In genomic region chr10:73471226-73471625, GRCh38 we compare ENCODE assay signal across 23 cellular contexts.
"Had no signal": no experiment of that assay in that cellular context is flagged by ENCODE, and none has a peak within 500 bp of the region (broad histone marks: within the 10 kb centered on the region; RNA-seq: fewer than 3 reads in every experiment).

No MANE protein-coding gene starts in this region.

- ATAC-seq: foreskin keratinocyte; left lung; lower lobe of right lung; natural killer cell treated with Interleukin-12 subunit alpha and Interleukin-12 subunit beta and Interleukin-15 and Interleukin-18, amount 100 ng/mL, for 72 hours; pancreas; stimulated activated memory B cell treated with anti-CD40 and anti-IgM and Interleukin-4, amounts not matched to agents 10 μg/mL and 1 μg/mL and 100 μg/mL, for 72 hours; stimulated activated naive CD8-positive, alpha-beta T cell treated with anti-CD3 and anti-CD28 coated beads, Interleukin-15, Interleukin-2, amounts not matched to agents 100 U/mL and 50 U/mL, for 24 hours had no signal

- DNase-seq: colonic mucosa; effector CD8-positive, alpha-beta T cell; endodermal cell; foreskin keratinocyte; glutamatergic neuron; kidney; left lung; lower lobe of right lung; naive B cell; pancreas; sigmoid colon; spleen; stimulated activated CD4-positive, alpha-beta T cell treated with anti-CD3 and anti-CD28 coated beads, Interleukin-4, amount 100 ng/mL, for 4 hours; stimulated activated naive CD8-positive, alpha-beta T cell treated with anti-CD3 and anti-CD28 coated beads, Interleukin-15, Interleukin-2, amounts not matched to agents 100 U/mL and 50 U/mL, for 24 hours; substantia nigra; testis; upper lobe of left lung had no signal

- H3K9me3 ChIP-seq: colonic mucosa, esophagus muscularis mucosa, left lung, lower lobe of right lung, neutrophil, pancreas, sigmoid colon, spleen, testis, tibial nerve, upper lobe of left lung had no signal

- H3K27me3 ChIP-seq: colonic mucosa, esophagus muscularis mucosa, foreskin keratinocyte, left lung, neutrophil, pancreas, sigmoid colon, spleen, testis, tibial nerve, upper lobe of left lung had no signal

- H3K4me3 ChIP-seq: colonic mucosa, esophagus muscularis mucosa, left lung, lower lobe of right lung, pancreas, sigmoid colon, skin epidermis, spleen, testis, tibial nerve, upper lobe of left lung had no signal

- H3K27ac ChIP-seq: colonic mucosa, esophagus muscularis mucosa, foreskin keratinocyte, left lung, lower lobe of right lung, neutrophil, pancreas, sigmoid colon, skin epidermis, spleen, testis, tibial nerve, upper lobe of left lung had no signal

- H3K4me1 ChIP-seq: colonic mucosa, foreskin keratinocyte, left lung, lower lobe of right lung, pancreas, sigmoid colon, testis had no signal
